8 cellular contexts compared by ENCODE assay signal in the genomic region with DNA sequence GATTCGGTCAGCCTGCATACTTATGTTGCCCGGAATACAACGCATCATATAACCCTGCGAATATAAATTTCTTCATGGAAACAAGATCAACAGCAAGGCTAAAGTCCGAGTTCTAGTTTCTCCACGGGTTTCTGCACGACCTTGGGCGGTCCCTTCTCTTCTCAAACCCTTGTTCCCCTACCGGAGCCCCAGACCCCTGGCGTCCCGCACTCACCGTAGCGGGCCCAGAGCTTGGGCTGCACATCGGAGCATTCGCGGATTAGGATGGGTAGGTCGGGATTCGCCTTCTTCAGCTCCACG. TPM values are rescaled to one million over a fixed set of nuclear protein-coding genes. Genes with fewer than 3 reads are reported as not detected.
DNase-seq lines count a peak whose midpoint lies in the region; FAIRE-seq and TF ChIP-seq lines count a peak whose summit lies in the region.

No MANE protein-coding gene starts in this region.

- H3K36me3 ChIP-seq in iPS-20b (ENCODE audit: insufficient read depth, low read depth, low read length), result peaks cover 66% of the 10 kb centered on the region
- H3K36me3 ChIP-seq in testis (ENCODE audit: low read depth, missing control alignments), result no peaks in the 10 kb centered on the region

- 0 to 1% methylated on average over 16 to 19 of the region's 19 CpGs for WGBS in testis, 2 donors

- H3K4me1 ChIP-seq in iPS-20b (ENCODE audit: insufficient read depth, low read length) (peaks cover 3% of the 10 kb centered on the region; the same call in 1 of the 2 replicates), testis (peaks cover 13% of the 10 kb centered on the region)

- no peak for FAIRE-seq in frontal cortex (lab: Jason Lieb, UNC)

- no peak overlapping the region for H3K27ac ChIP-seq in iPS-20b (ENCODE audit: low read length)
- peak overlapping the region; percentile 53 to 79 for H3K27ac ChIP-seq in testis

- peak overlapping the region; percentile 94 for H3K4me3 Mint-ChIP-seq in activated CD4-positive, alpha-beta T cell treated with anti-CD3 and anti-CD28 coated beads, Interleukin-2, amount 10 ng/mL, durations not matched to agents 24 days and 14 days
- peak overlapping the region; percentile 99 for H3K4me3 Mint-ChIP-seq in activated T-helper 2 cell treated with anti-CD3 and anti-CD28 coated beads, Interferon-gamma antibody, Interleukin-2, Interleukin-4, amounts not matched to agents 10 μg/mL and 5 μg/mL and 100 μg/mL, durations not matched to agents 14 hours and 24 hours and 36 hours (ENCODE audit: low read depth)

- no peak for TF ChIP-seq POLR2A in testis (IDR thresholded peaks at IDR 0.05)

- no peak for DNase-seq in activated CD4-positive, alpha-beta T cell treated with anti-CD3 and anti-CD28 coated beads, Interleukin-2, amount 10 ng/mL, durations not matched to agents 24 days and 14 days
- no peak for DNase-seq in activated CD4-positive, alpha-beta T cell treated with anti-CD3 and anti-CD28 coated beads for 4 hours
- DNase-seq in activated T-helper 2 cell treated with anti-CD3 and anti-CD28 coated beads, Interferon-gamma antibody, Interleukin-2, Interleukin-4, amounts not matched to agents 10 μg/mL and 5 μg/mL and 100 μg/mL, durations not matched to agents 14 hours and 24 hours and 36 hours (ENCODE audit: low spot score), result no peak
- no peak for DNase-seq in testis
- no peak for DNase-seq in frontal cortex (ENCODE audit: low spot score in 2 of 2)
- no peak for DNase-seq in SKM-1 treated with dmso at 0.1 percent for 144 hours (lab: John Stamatoyannopoulos, UW; ENCODE audit: unreplicated experiment)
- no peak for DNase-seq in LoVo (ENCODE audit: low spot score)

- intact Hi-C loops in activated CD4-positive, alpha-beta T cell treated with anti-CD3 and anti-CD28 coated beads, Interleukin-2, amount 10 ng/mL, durations not matched to agents 24 days and 14 days (cut with micrococcal nuclease), result loop anchor here (1.0 to 2.0 kb wide), 6 partner anchors 8 to 284 kb away; a partner anchor contains a TSS
- intact Hi-C loops in activated T-helper 2 cell treated with anti-CD3 and anti-CD28 coated beads, Interferon-gamma antibody, Interleukin-2, Interleukin-4, amounts not matched to agents 10 μg/mL and 5 μg/mL and 100 μg/mL, durations not matched to agents 14 hours and 24 hours and 36 hours (cut with micrococcal nuclease), result loop anchor here (1.0 to 5.0 kb wide), 6 partner anchors 8 to 915 kb away; a partner anchor contains a TSS
- intact Hi-C loops in testis (cut with DNase I; ENCODE audit: low total_unique reads), result loop anchor here (10.0 kb wide), 1 partner anchor 58 kb away; a partner anchor contains a TSS

- peaks cover 61% of the 10 kb centered on the region for H3K36me3 Mint-ChIP-seq in activated CD4-positive, alpha-beta T cell treated with anti-CD3 and anti-CD28 coated beads, Interleukin-2, amount 10 ng/mL, durations not matched to agents 24 days and 14 days (ENCODE audit: low read depth)
- H3K36me3 Mint-ChIP-seq in activated T-helper 2 cell treated with anti-CD3 and anti-CD28 coated beads, Interferon-gamma antibody, Interleukin-2, Interleukin-4, amounts not matched to agents 10 μg/mL and 5 μg/mL and 100 μg/mL, durations not matched to agents 14 hours and 24 hours and 36 hours (ENCODE audit: low read depth), result peaks cover 72% of the 10 kb centered on the region

- H3K27me3 ChIP-seq in iPS-20b (ENCODE audit: insufficient read depth, low read length), result no peaks in the 10 kb centered on the region
- H3K27me3 ChIP-seq in testis, result no peaks in the 10 kb centered on the region

- H3K4me1 Mint-ChIP-seq in activated CD4-positive, alpha-beta T cell treated with anti-CD3 and anti-CD28 coated beads, Interleukin-2, amount 10 ng/mL, durations not matched to agents 24 days and 14 days, result peaks cover 28% of the 10 kb centered on the region
- H3K4me1 Mint-ChIP-seq in activated T-helper 2 cell treated with anti-CD3 and anti-CD28 coated beads, Interferon-gamma antibody, Interleukin-2, Interleukin-4, amounts not matched to agents 10 μg/mL and 5 μg/mL and 100 μg/mL, durations not matched to agents 14 hours and 24 hours and 36 hours (ENCODE audit: low read depth), result peaks cover 21% of the 10 kb centered on the region

- no peaks in the 10 kb centered on the region for H3K9me3 Mint-ChIP-seq in activated CD4-positive, alpha-beta T cell treated with anti-CD3 and anti-CD28 coated beads, Interleukin-2, amount 10 ng/mL, durations not matched to agents 24 days and 14 days
- no peaks in the 10 kb centered on the region for H3K9me3 Mint-ChIP-seq in activated T-helper 2 cell treated with anti-CD3 and anti-CD28 coated beads, Interferon-gamma antibody, Interleukin-2, Interleukin-4, amounts not matched to agents 10 μg/mL and 5 μg/mL and 100 μg/mL, durations not matched to agents 14 hours and 24 hours and 36 hours

- H3K27me3 Mint-ChIP-seq in activated CD4-positive, alpha-beta T cell treated with anti-CD3 and anti-CD28 coated beads, Interleukin-2, amount 10 ng/mL, durations not matched to agents 24 days and 14 days, result no peaks in the 10 kb centered on the region
- H3K27me3 Mint-ChIP-seq in activated T-helper 2 cell treated with anti-CD3 and anti-CD28 coated beads, Interferon-gamma antibody, Interleukin-2, Interleukin-4, amounts not matched to agents 10 μg/mL and 5 μg/mL and 100 μg/mL, durations not matched to agents 14 hours and 24 hours and 36 hours (ENCODE audit: low read depth), result no peaks in the 10 kb centered on the region

- H3K4me3 ChIP-seq in iPS-20b (ENCODE audit: low read length), result peak overlapping the region; percentile 90
- H3K4me3 ChIP-seq in testis, result peak overlapping the region; percentile 88 to 96

- peak overlapping the region; percentile 91 for H3K9ac ChIP-seq in iPS-20b (ENCODE audit: low read depth, low read length)

- no peaks in the 10 kb centered on the region for H3K9me3 ChIP-seq in iPS-20b (ENCODE audit: insufficient read depth, low read depth, low read length)
- H3K9me3 ChIP-seq in testis, result no peaks in the 10 kb centered on the region

- TF ChIP-seq CTCF in testis (IDR thresholded peaks at IDR 0.05), result no peak

- H3K27ac Mint-ChIP-seq in activated CD4-positive, alpha-beta T cell treated with anti-CD3 and anti-CD28 coated beads, Interleukin-2, amount 10 ng/mL, durations not matched to agents 24 days and 14 days, result peak overlapping the region; percentile 98
- H3K27ac Mint-ChIP-seq in activated T-helper 2 cell treated with anti-CD3 and anti-CD28 coated beads, Interferon-gamma antibody, Interleukin-2, Interleukin-4, amounts not matched to agents 10 μg/mL and 5 μg/mL and 100 μg/mL, durations not matched to agents 14 hours and 24 hours and 36 hours, result peak overlapping the region; percentile 99

RNA-seq across cellular contexts. Expression of a gene that starts 0.4 kb away (rescaled TPM):
- 63.2 and 63.6 TPM in 2 replicates for total RNA-seq in activated CD4-positive, alpha-beta T cell treated with anti-CD3 and anti-CD28 coated beads, Interleukin-2, amount 10 ng/mL, durations not matched to agents 24 days and 14 days
- 63.0 and 65.6 TPM in 2 replicates for total RNA-seq in activated T-helper 2 cell treated with anti-CD3 and anti-CD28 coated beads, Interferon-gamma antibody, Interleukin-2, Interleukin-4, amounts not matched to agents 10 μg/mL and 5 μg/mL and 100 μg/mL, durations not matched to agents 14 hours and 24 hours and 36 hours
- total RNA-seq in testis (100 to 1,000 TPM in 1 of 2 donors, 10 to 100 TPM in 1; 82.6 to 109 TPM), frontal cortex (28.5 TPM)
- 116 TPM for polyA plus RNA-seq in testis (ENCODE audit: insufficient read depth, low read depth, low replicate concordance)

RNA-seq across cellular contexts. Expression of a gene that starts 0.6 kb away (rescaled TPM):
- total RNA-seq in activated CD4-positive, alpha-beta T cell treated with anti-CD3 and anti-CD28 coated beads, Interleukin-2, amount 10 ng/mL, durations not matched to agents 24 days and 14 days, result 112 and 113 TPM in 2 replicates
- total RNA-seq in activated T-helper 2 cell treated with anti-CD3 and anti-CD28 coated beads, Interferon-gamma antibody, Interleukin-2, Interleukin-4, amounts not matched to agents 10 μg/mL and 5 μg/mL and 100 μg/mL, durations not matched to agents 14 hours and 24 hours and 36 hours, result 111 and 119 TPM in 2 replicates
- 100 to 1,000 TPM; 160 to 192 TPM for total RNA-seq in testis
- 187 TPM for polyA plus RNA-seq in testis (ENCODE audit: insufficient read depth, low read depth, low replicate concordance)
- total RNA-seq in frontal cortex, result 83.6 TPM

RNA-seq across cellular contexts. Expression of a gene that starts 7.7 kb away (rescaled TPM):
- 38.1 and 41.9 TPM in 2 replicates for total RNA-seq in activated CD4-positive, alpha-beta T cell treated with anti-CD3 and anti-CD28 coated beads, Interleukin-2, amount 10 ng/mL, durations not matched to agents 24 days and 14 days
- 40.2 and 40.7 TPM in 2 replicates for total RNA-seq in activated T-helper 2 cell treated with anti-CD3 and anti-CD28 coated beads, Interferon-gamma antibody, Interleukin-2, Interleukin-4, amounts not matched to agents 10 μg/mL and 5 μg/mL and 100 μg/mL, durations not matched to agents 14 hours and 24 hours and 36 hours
- total RNA-seq in testis, result 100 to 1,000 TPM in 1 of 2 donors, 10 to 100 TPM in 1; 58.0 to 103 TPM
- 34.5 TPM for polyA plus RNA-seq in testis (ENCODE audit: insufficient read depth, low read depth, low replicate concordance)
- 5.7 TPM for total RNA-seq in frontal cortex

RNA-seq across cellular contexts. Expression of a gene that starts 14.0 kb away (rescaled TPM):
- total RNA-seq in activated CD4-positive, alpha-beta T cell treated with anti-CD3 and anti-CD28 coated beads, Interleukin-2, amount 10 ng/mL, durations not matched to agents 24 days and 14 days, result 0.31 and 0.35 TPM in 2 replicates
- total RNA-seq in activated T-helper 2 cell treated with anti-CD3 and anti-CD28 coated beads, Interferon-gamma antibody, Interleukin-2, Interleukin-4, amounts not matched to agents 10 μg/mL and 5 μg/mL and 100 μg/mL, durations not matched to agents 14 hours and 24 hours and 36 hours, result 0.39 TPM in 2 replicates
- total RNA-seq in testis (10 to 100 TPM; 23.7 to 41.1 TPM), frontal cortex (11.4 TPM)
- 40.5 TPM for polyA plus RNA-seq in testis (ENCODE audit: insufficient read depth, low read depth, low replicate concordance)

RNA-seq across cellular contexts. Expression of a gene that starts 17.7 kb away (rescaled TPM):
- 41.6 and 42.9 TPM in 2 replicates for total RNA-seq in activated CD4-positive, alpha-beta T cell treated with anti-CD3 and anti-CD28 coated beads, Interleukin-2, amount 10 ng/mL, durations not matched to agents 24 days and 14 days
- 39.1 and 40.0 TPM in 2 replicates for total RNA-seq in activated T-helper 2 cell treated with anti-CD3 and anti-CD28 coated beads, Interferon-gamma antibody, Interleukin-2, Interleukin-4, amounts not matched to agents 10 μg/mL and 5 μg/mL and 100 μg/mL, durations not matched to agents 14 hours and 24 hours and 36 hours
- total RNA-seq in testis (10 to 100 TPM; 17.6 to 21.1 TPM), frontal cortex (12.6 TPM)
- polyA plus RNA-seq in testis (ENCODE audit: insufficient read depth, low read depth, low replicate concordance), result 11.7 TPM
